ENCODE assay signal across 8 cellular contexts in the genomic region with DNA sequence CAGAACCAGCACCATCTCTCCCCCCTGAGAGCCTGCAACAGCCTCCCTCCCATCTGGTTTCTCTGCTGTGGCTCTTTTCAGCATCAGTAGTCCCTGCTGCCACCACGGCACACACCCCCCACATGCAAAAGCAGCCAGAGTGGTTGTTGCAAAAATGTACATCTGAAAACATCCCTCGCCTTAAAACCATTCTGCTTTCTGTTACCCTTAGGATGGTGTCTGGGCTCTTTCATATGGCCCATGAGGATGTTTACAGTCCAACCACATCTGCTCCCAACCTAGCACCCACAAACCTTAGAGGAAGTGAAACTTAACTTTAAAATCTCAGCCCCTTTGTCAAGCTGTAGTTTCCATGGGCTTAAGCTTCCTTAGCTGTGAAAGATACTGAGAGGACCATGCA. TPM values are rescaled to one million over a fixed set of nuclear protein-coding genes. Genes with fewer than 3 reads are reported as not detected.
DNase-seq lines count a peak whose midpoint lies in the region; ATAC-seq and TF ChIP-seq lines count a peak whose summit lies in the region.

No MANE protein-coding gene starts in this region.

- peaks cover 43% of the 10 kb centered on the region for H3K4me1 Mint-ChIP-seq in CD4-positive, alpha-beta T cell (ENCODE audit: low read depth)
- peaks cover 35% of the 10 kb centered on the region for H3K4me1 Mint-ChIP-seq in activated CD8-positive, alpha-beta T cell treated with anti-CD3 and anti-CD28 coated beads for 36 hours (ENCODE audit: low read depth)

- TF ChIP-seq CTCF in CD4-positive, alpha-beta T cell (IDR thresholded peaks at IDR 0.05) = no peak
- TF ChIP-seq CTCF in activated CD8-positive, alpha-beta T cell treated with anti-CD3 and anti-CD28 coated beads for 36 hours (IDR thresholded peaks at IDR 0.05) = no peak
- TF ChIP-seq CTCF in thoracic aorta (IDR thresholded peaks at IDR 0.05) = no peak

- H3K4me1 ChIP-seq in thoracic aorta (ENCODE audit: control insufficient read depth in 1 of 2, low read depth in 2 of 2) = peaks cover 14 to 43% of the 10 kb centered on the region in 2 donors

- CTCF ChIA-PET in CD4-positive, alpha-beta T cell (lab: Charles Lee) = interaction anchor here (1.0 to 2.3 kb wide), 3 partner anchors 18 to 180 kb away, joined by 3 to 9 read pairs (median 4); no protein-coding TSS in a partner anchor
- CTCF ChIA-PET in activated CD8-positive, alpha-beta T cell treated with anti-CD3 and anti-CD28 coated beads for 36 hours (lab: Charles Lee) = interaction anchor here (1.1 to 6.9 kb wide), 6 partner anchors 8 to 186 kb away, joined by 3 to 50 read pairs (median 8); no protein-coding TSS in a partner anchor

- H3K27me3 ChIP-seq in CD4-positive, alpha-beta T cell (ENCODE audit: control insufficient read depth, insufficient read depth, low read length) = no peaks in the 10 kb centered on the region
- H3K27me3 ChIP-seq in layer of hippocampus (ENCODE audit: control insufficient read depth, insufficient read depth, low read length) (no peaks in the 10 kb centered on the region), thoracic aorta (replicated peaks; ENCODE audit: insufficient read depth) (no peaks in the 10 kb centered on the region)

- peaks cover 10% of the 10 kb centered on the region for H3K36me3 Mint-ChIP-seq in CD4-positive, alpha-beta T cell (ENCODE audit: low read depth)
- H3K36me3 Mint-ChIP-seq in activated CD8-positive, alpha-beta T cell treated with anti-CD3 and anti-CD28 coated beads for 36 hours (ENCODE audit: low read depth) = no peaks in the 10 kb centered on the region

- peak; percentile 41 for ATAC-seq in CD4-positive, alpha-beta T cell (ENCODE audit: poor library complexity)
- ATAC-seq in GM19351 (IDR thresholded peaks at IDR 0.05; ENCODE audit: unreplicated experiment) = peak; percentile 80
- ATAC-seq in HG03354 (IDR thresholded peaks at IDR 0.05; ENCODE audit: poor library complexity, severe bottlenecking, unreplicated experiment) = peak; percentile 85
- peak; percentile 58 for ATAC-seq in activated CD8-positive, alpha-beta T cell treated with anti-CD3 and anti-CD28 coated beads for 36 hours
- no peak for ATAC-seq in thoracic aorta (ENCODE audit: insufficient number of reproducible peaks, low FRiP score, low read depth)

- H3K27ac Mint-ChIP-seq in CD4-positive, alpha-beta T cell = peak overlapping the region; percentile 81
- H3K27ac Mint-ChIP-seq in activated CD8-positive, alpha-beta T cell treated with anti-CD3 and anti-CD28 coated beads for 36 hours = peak overlapping the region; percentile 68

- peak overlapping the region; percentile 97 for H3K4me3 Mint-ChIP-seq in CD4-positive, alpha-beta T cell
- peak overlapping the region; percentile 87 for H3K4me3 Mint-ChIP-seq in activated CD8-positive, alpha-beta T cell treated with anti-CD3 and anti-CD28 coated beads for 36 hours

- DNase-seq in CD4-positive, alpha-beta T cell = peak in 2 of 10 experiments; percentile 13 to 16
- DNase-seq in activated CD8-positive, alpha-beta T cell treated with anti-CD3 and anti-CD28 coated beads for 36 hours = peak; percentile 65
- DNase-seq in thoracic aorta (ENCODE audit: low spot score) = no peak
- no peak for DNase-seq in amniotic stem cell (lab: John Stamatoyannopoulos, UW)
- DNase-seq in posterior vena cava (ENCODE audit: low spot score) = no peak

- POLR2A ChIA-PET in CD4-positive, alpha-beta T cell (lab: Charles Lee) = interaction anchor here (0.5 to 2.2 kb wide), 5 partner anchors 9 to 70 kb away, joined by 3 to 10 read pairs (median 4); no protein-coding TSS in a partner anchor
- POLR2A ChIA-PET in activated CD8-positive, alpha-beta T cell treated with anti-CD3 and anti-CD28 coated beads for 36 hours (lab: Charles Lee) = interaction anchor here (0.8 to 1.4 kb wide), 11 partner anchors 8 to 300 kb away, joined by 3 to 5 read pairs (median 3); no protein-coding TSS in a partner anchor

- H3K4me3 ChIP-seq in thoracic aorta = peak overlapping the region; percentile 96

- H3K27ac ChIP-seq in CD4-positive, alpha-beta T cell (ENCODE audit: low read depth, low read length) = no peak overlapping the region
- peak overlapping the region; percentile 82 for H3K27ac ChIP-seq in layer of hippocampus (ENCODE audit: low read depth, low read length)
- peak overlapping the region; percentile 96 to 97 for H3K27ac ChIP-seq in thoracic aorta

- no peaks in the 10 kb centered on the region for H3K36me3 ChIP-seq in thoracic aorta

- no peaks in the 10 kb centered on the region for H3K9me3 ChIP-seq in CD4-positive, alpha-beta T cell (ENCODE audit: control insufficient read depth, low read length)
- H3K9me3 ChIP-seq in thoracic aorta = no peaks in the 10 kb centered on the region

- H3K27me3 Mint-ChIP-seq in CD4-positive, alpha-beta T cell = no peaks in the 10 kb centered on the region
- H3K27me3 Mint-ChIP-seq in activated CD8-positive, alpha-beta T cell treated with anti-CD3 and anti-CD28 coated beads for 36 hours = no peaks in the 10 kb centered on the region

- no peaks in the 10 kb centered on the region for H3K9me3 Mint-ChIP-seq in CD4-positive, alpha-beta T cell
- H3K9me3 Mint-ChIP-seq in activated CD8-positive, alpha-beta T cell treated with anti-CD3 and anti-CD28 coated beads for 36 hours = no peaks in the 10 kb centered on the region

- intact Hi-C loops in CD4-positive, alpha-beta T cell (cut with DNase I, micrococcal nuclease) = loop anchor here in 1 of 2 experiments (5.0 kb wide), 1 partner anchor 274 kb away; the partner anchor contains the start of gene SLC25A38
- intact Hi-C loops in activated CD8-positive, alpha-beta T cell treated with anti-CD3 and anti-CD28 coated beads for 36 hours (cut with micrococcal nuclease) = loop anchor here (5.0 kb wide), 2 partner anchors 39 to 179 kb away; no protein-coding TSS in a partner anchor
- intact Hi-C loops in posterior vena cava (cut with DNase I) = no loop called here

RNA-seq across cellular contexts. Expression of gene TTC21A, which starts 0.8 kb away (rescaled TPM):
- total RNA-seq in CD4-positive, alpha-beta T cell = 1 to 10 TPM; 4.1 to 5.2 TPM
- under 1 TPM; 0.69 to 0.79 TPM for total RNA-seq in activated CD8-positive, alpha-beta T cell treated with anti-CD3 and anti-CD28 coated beads for 36 hours
- total RNA-seq in thoracic aorta (10 to 100 TPM in 1 of 2 donors, 1 to 10 TPM in 1; 3.0 to 14.9 TPM), posterior vena cava (1 to 10 TPM; 3.0 to 5.4 TPM)

RNA-seq across cellular contexts. Expression of gene GORASP1, which starts 0.9 kb away (rescaled TPM):
- total RNA-seq in CD4-positive, alpha-beta T cell = 10 to 100 TPM; 29.1 to 31.5 TPM
- 10 to 100 TPM; 16.2 to 18.3 TPM for total RNA-seq in activated CD8-positive, alpha-beta T cell treated with anti-CD3 and anti-CD28 coated beads for 36 hours
- total RNA-seq in thoracic aorta = 10 to 100 TPM; 59.3 to 84.6 TPM
- total RNA-seq in posterior vena cava = 10 to 100 TPM; 50.8 to 61.8 TPM

RNA-seq across cellular contexts. Expression of gene CSRNP1, which starts 45.1 kb away (rescaled TPM):
- 100 to 1,000 TPM; 357 to 368 TPM for total RNA-seq in CD4-positive, alpha-beta T cell
- total RNA-seq in activated CD8-positive, alpha-beta T cell treated with anti-CD3 and anti-CD28 coated beads for 36 hours = 10 to 100 TPM; 88.0 to 88.3 TPM
- total RNA-seq in thoracic aorta = 100 to 1,000 TPM in 1 of 2 donors, 10 to 100 TPM in 1; 96.8 to 117 TPM
- 10 to 100 TPM; 23.5 to 61.4 TPM for total RNA-seq in posterior vena cava

RNA-seq across cellular contexts. Expression of gene WDR48, which starts 56.5 kb away (rescaled TPM):
- total RNA-seq in CD4-positive, alpha-beta T cell = 10 to 100 TPM; 81.2 to 88.6 TPM
- 10 to 100 TPM; 33.2 to 34.7 TPM for total RNA-seq in activated CD8-positive, alpha-beta T cell treated with anti-CD3 and anti-CD28 coated beads for 36 hours
- 10 to 100 TPM; 17.7 to 29.9 TPM for total RNA-seq in thoracic aorta
- 10 to 100 TPM; 26.6 to 28.6 TPM for total RNA-seq in posterior vena cava

RNA-seq across cellular contexts. Expression of gene SCN11A, which starts 56.6 kb away (rescaled TPM):
- total RNA-seq in CD4-positive, alpha-beta T cell = under 1 TPM in 1 of 2 experiments, not detected in 1; 0.08 TPM
- total RNA-seq in activated CD8-positive, alpha-beta T cell treated with anti-CD3 and anti-CD28 coated beads for 36 hours = not detected
- under 1 TPM in 1 of 2 donors, not detected in 1; 0.07 TPM for total RNA-seq in thoracic aorta
- total RNA-seq in posterior vena cava = under 1 TPM; 0.28 to 0.29 TPM
